ENCODE assay signal across 10 cellular contexts in genomic region chr10:133158756-133159610, GRCh38. TPM values are rescaled to one million over a fixed set of nuclear protein-coding genes. Genes with fewer than 3 reads are reported as not detected.
A peak's percentile ranks its signal among the peaks of the same experiment; 100 is the strongest.
DNase-seq lines count a peak whose midpoint lies in the region; ATAC-seq, FAIRE-seq and TF ChIP-seq lines count a peak whose summit lies in the region.
"Had no signal": no experiment of that assay in that cellular context is flagged by ENCODE, and none has a peak within 500 bp of the region (broad histone marks: within the 10 kb centered on the region; RNA-seq: fewer than 3 reads in every experiment).

No MANE protein-coding gene starts in this region.

- no peak overlapping the region for H2BK12ac ChIP-seq in mesenchymal stem cell (ENCODE audit: low read length in 2 of 2)

- no peak overlapping the region for H2BK5ac ChIP-seq in mesenchymal stem cell (ENCODE audit: low read depth, low read length, poor library complexity, severe bottlenecking)

- H2BK120ac ChIP-seq in mesenchymal stem cell (ENCODE audit: low read depth, low read length) = no peak overlapping the region

- no peak for FAIRE-seq in pancreas (lab: Jason Lieb, UNC)

- H3K23ac ChIP-seq in mesenchymal stem cell (ENCODE audit: low read length in 2 of 2) = no peak overlapping the region

- no peaks in the 10 kb centered on the region for H3F3A ChIP-seq in MM.1S (ENCODE audit: insufficient read depth, low read length)

- H2AFZ ChIP-seq in mesenchymal stem cell (ENCODE audit: low read depth, low read length) = no peak overlapping the region
- no peak overlapping the region for H2AFZ ChIP-seq in MM.1S (ENCODE audit: low read length)

- H3K9me2 ChIP-seq in MM.1S (replicated peaks; ENCODE audit: insufficient read depth, low read length) = no peaks in the 10 kb centered on the region

- peaks cover 0 to 8% (median 3%) of the 10 kb centered on the region in 3 donors for H3K4me1 ChIP-seq in pancreas
- peaks cover 23% of the 10 kb centered on the region for H3K4me1 ChIP-seq in mesenchymal stem cell (ENCODE audit: control insufficient read depth, insufficient read depth, low read depth, low read length)
- H3K4me1 ChIP-seq in MM.1S (ENCODE audit: low read length) = no peaks in the 10 kb centered on the region

- TF ChIP-seq CTCF in pancreas (IDR thresholded peaks at IDR 0.05) = no peak
- no peak for TF ChIP-seq CTCF in MM.1S (IDR thresholded peaks at IDR 0.05; ENCODE audit: low read length)

- H3K36me3 ChIP-seq in pancreas (no peaks in the 10 kb centered on the region), mesenchymal stem cell (ENCODE audit: control insufficient read depth in 1 of 2, insufficient read depth in 2 of 2, low read depth in 1 of 2, low read length in 2 of 2) (no peaks in the 10 kb centered on the region), MM.1S (replicated peaks; ENCODE audit: insufficient read depth, low read length) (no peaks in the 10 kb centered on the region)

- no peak overlapping the region for H3K18ac ChIP-seq in mesenchymal stem cell (ENCODE audit: low read depth in 1 of 2, low read length in 2 of 2)

- no peak overlapping the region for H3K4me2 ChIP-seq in mesenchymal stem cell (ENCODE audit: low read length, poor library complexity, severe bottlenecking)
- H3K4me2 ChIP-seq in MM.1S (ENCODE audit: low read depth, low read length) = no peak overlapping the region

- no peaks in the 10 kb centered on the region for H3K79me2 ChIP-seq in MM.1S (ENCODE audit: low read length)

- no peak overlapping the region for H3K14ac ChIP-seq in mesenchymal stem cell (ENCODE audit: low read length in 2 of 2)

- intact Hi-C loops in pancreas (cut with DNase I) = no loop called here

- no peak overlapping the region for H2AK5ac ChIP-seq in mesenchymal stem cell (ENCODE audit: low read length, severe bottlenecking)

- H2BK15ac ChIP-seq in mesenchymal stem cell (ENCODE audit: low read depth, poor library complexity, severe bottlenecking) = no peak overlapping the region

- no peak overlapping the region for H3K4ac ChIP-seq in mesenchymal stem cell (ENCODE audit: low read depth in 1 of 2, low read length in 2 of 2)

- no peaks in the 10 kb centered on the region for H4K20me1 ChIP-seq in MM.1S (ENCODE audit: insufficient read depth, low read length)

- H4K91ac ChIP-seq in mesenchymal stem cell (ENCODE audit: low read length) = no peak overlapping the region

- H3K27me3 ChIP-seq in pancreas (peaks cover 0 to 4% (median 0%) of the 10 kb centered on the region in 4 donors), mesenchymal stem cell (ENCODE audit: control insufficient read depth in 1 of 2, insufficient read depth in 1 of 2, low read length in 2 of 2) (peaks cover 44 to 78% of the 10 kb centered on the region in 2 experiments), MM.1S (replicated peaks; ENCODE audit: insufficient read depth, low read length) (peaks cover 36% of the 10 kb centered on the region)

- no peak overlapping the region for H3K4me3 ChIP-seq in pancreas
- peak overlapping the region in 1 of 2 experiments; percentile 9 for H3K4me3 ChIP-seq in mesenchymal stem cell (ENCODE audit: insufficient read depth in 1 of 2, low read depth in 1 of 2, low read length in 2 of 2)
- H3K4me3 ChIP-seq in MM.1S (ENCODE audit: low read length) = no peak overlapping the region

- in situ Hi-C loops in KBM-7 (cut with MboI; ENCODE audit: low pct_unique_long_range_greater_than_20kb, low sequenced_read_pairs) = no loop called here
- in situ Hi-C loops in ACHN (cut with HindIII; ENCODE audit: low pct_ligation_motif_present, low pct_unique_long_range_greater_than_20kb, low sequenced_read_pairs) = no loop called here

- 30 to 37% methylated on average over 22 to 23 of the region's 23 CpGs for WGBS in pancreas, 2 donors
- 69% methylated on average over 22 of the region's 23 CpGs for WGBS in mesenchymal stem cell

- H3K9me3 ChIP-seq in pancreas = no peaks in the 10 kb centered on the region
- no peaks in the 10 kb centered on the region for H3K9me3 ChIP-seq in mesenchymal stem cell (ENCODE audit: control insufficient read depth, low read length)
- H3K9me3 ChIP-seq in MM.1S (replicated peaks; ENCODE audit: insufficient read depth, low read length) = no peaks in the 10 kb centered on the region

- DNase-seq in DMS153 (lab: John Stamatoyannopoulos, UW) (peak; percentile 33), KBM-7 (peak; percentile 14), pancreas (peak in 2 of 6 donors; percentile 16 to 64), ACHN (no peak), mesenchymal stem cell (no peak), MM.1S (no peak)
- DNase-seq in activated CD4-positive, alpha-beta T cell treated with anti-CD3 and anti-CD28 coated beads for 1 hour = no peak
- DNase-seq: NCI-H2081 had no signal

- H4K8ac ChIP-seq in mesenchymal stem cell (ENCODE audit: low read length) = no peak overlapping the region

- H3K9ac ChIP-seq in mesenchymal stem cell (ENCODE audit: low read length) = no peak overlapping the region
- no peak overlapping the region for H3K9ac ChIP-seq in MM.1S (ENCODE audit: low read length)

- H3K27ac ChIP-seq in pancreas (no peak overlapping the region), mesenchymal stem cell (ENCODE audit: low read length, poor library complexity, severe bottlenecking) (no peak overlapping the region), MM.1S (ENCODE audit: low read length) (no peak overlapping the region)
- H3K27ac ChIP-seq: skin epidermis had no signal

- no peaks in the 10 kb centered on the region for H3K79me1 ChIP-seq in mesenchymal stem cell (replicated peaks; ENCODE audit: low read length, poor library complexity, severe bottlenecking)

- ATAC-seq in esophagus mucosa = peak; percentile 13
- peak in 3 of 4 donors; percentile 53 to 65 (median 62) for ATAC-seq in pancreas

RNA-seq across cellular contexts. Expression of gene KNDC1, which starts 1.0 kb away (rescaled TPM):
- total RNA-seq in esophagus mucosa (3.8 TPM), pancreas (under 1 TPM; 0.14 to 0.89 (median 0.61) TPM)
- 1 to 10 TPM; 1.8 to 3.1 TPM for polyA plus RNA-seq in pancreas
- 0.07 TPM for polyA plus RNA-seq in mesenchymal stem cell (2013, experiment 1 of 2)
- 0.12 TPM for polyA plus RNA-seq in mesenchymal stem cell (2013, experiment 2 of 2)

Comparison
In these comparisons a context has a peak if more than half of its experiments do, and no peak if none do; other contexts are left out.
1. DNase-seq: peak in DMS153 (single experiment) and KBM-7 (single experiment); none in ACHN (single experiment), mesenchymal stem cell (single experiment), MM.1S (single experiment) and activated CD4-positive, alpha-beta T cell treated with anti-CD3 and anti-CD28 coated beads for 1 hour (single experiment).